In genomic region chr4:170106899-170107298, GRCh38 we compare ENCODE assay signal across 29 cellular contexts. TPM values are rescaled to one million over a fixed set of nuclear protein-coding genes. Genes with fewer than 3 reads are reported as not detected.
"Had no signal": no experiment of that assay in that cellular context is flagged by ENCODE, and none has a peak within 500 bp of the region (broad histone marks: within the 10 kb centered on the region; RNA-seq: fewer than 3 reads in every experiment).

No MANE protein-coding gene starts in this region.

- H3K4me1 Mint-ChIP-seq: activated B cell treated with CpG ODN at 0.5 μM for 24 hours; activated CD8-positive, alpha-beta memory T cell treated with anti-CD3 and anti-CD28 coated beads, Interleukin-2, amount 10 ng/mL, durations not matched to agents 7 days and 5 days; activated naive CD8-positive, alpha-beta T cell treated with anti-CD3 and anti-CD28 coated beads for 36 hours; naive thymus-derived CD8-positive, alpha-beta T cell had no signal

- H3K9me3 ChIP-seq: adrenal gland, body of pancreas, colonic mucosa, gastrocnemius medialis, heart left ventricle, left ventricle myocardium inferior, right atrium auricular region, spleen, testis had no signal

- H3K27me3 ChIP-seq: adrenal gland, body of pancreas, cardiac muscle cell, colonic mucosa, heart left ventricle, neural progenitor cell, right atrium auricular region, spleen, testis had no signal

- H3K36me3 Mint-ChIP-seq: activated CD8-positive, alpha-beta memory T cell treated with anti-CD3 and anti-CD28 coated beads, Interleukin-2, amount 10 ng/mL, durations not matched to agents 7 days and 5 days; activated naive CD8-positive, alpha-beta T cell treated with anti-CD3 and anti-CD28 coated beads for 36 hours; naive thymus-derived CD8-positive, alpha-beta T cell; neural progenitor cell; type B pancreatic cell had no signal

- H3K27ac Mint-ChIP-seq: activated B cell treated with CpG ODN at 0.5 μM for 24 hours; activated CD8-positive, alpha-beta memory T cell treated with anti-CD3 and anti-CD28 coated beads, Interleukin-2, amount 10 ng/mL, durations not matched to agents 7 days and 5 days; activated CD8-positive, alpha-beta T cell treated with anti-CD3 and anti-CD28 coated beads, Interleukin-2, amount 10 ng/mL, durations not matched to agents 7 days and 5 days; activated naive CD4-positive, alpha-beta T cell treated with anti-CD3 and anti-CD28 coated beads for 36 hours; activated naive CD8-positive, alpha-beta T cell treated with anti-CD3 and anti-CD28 coated beads for 36 hours; naive thymus-derived CD8-positive, alpha-beta T cell; neural progenitor cell; T-helper 2 cell treated with Interferon-gamma antibody and Interleukin-4, amounts not matched to agents 5 μg/mL and 100 μg/mL, for 36 hours; type B pancreatic cell had no signal

- H3K4me2 ChIP-seq: neural progenitor cell had no signal

- ATAC-seq: activated CD8-positive, alpha-beta memory T cell treated with anti-CD3 and anti-CD28 coated beads, Interleukin-2, amount 10 ng/mL, durations not matched to agents 7 days and 5 days; activated CD8-positive, alpha-beta T cell treated with anti-CD3 and anti-CD28 coated beads, Interleukin-2, amount 10 ng/mL, durations not matched to agents 7 days and 5 days; body of pancreas; gastrocnemius medialis; heart left ventricle; naive thymus-derived CD8-positive, alpha-beta T cell; stimulated activated naive CD8-positive, alpha-beta T cell treated with anti-CD3 and anti-CD28 coated beads, Interleukin-15, Interleukin-2, amounts not matched to agents 100 U/mL and 50 U/mL, for 24 hours had no signal

- H3K4me3 Mint-ChIP-seq: activated B cell treated with CpG ODN at 0.5 μM for 24 hours; activated CD8-positive, alpha-beta memory T cell treated with anti-CD3 and anti-CD28 coated beads, Interleukin-2, amount 10 ng/mL, durations not matched to agents 7 days and 5 days; activated CD8-positive, alpha-beta T cell treated with anti-CD3 and anti-CD28 coated beads, Interleukin-2, amount 10 ng/mL, durations not matched to agents 7 days and 5 days; activated naive CD4-positive, alpha-beta T cell treated with anti-CD3 and anti-CD28 coated beads for 36 hours; activated naive CD8-positive, alpha-beta T cell treated with anti-CD3 and anti-CD28 coated beads for 36 hours; naive thymus-derived CD8-positive, alpha-beta T cell; neural progenitor cell; T-helper 2 cell treated with Interferon-gamma antibody and Interleukin-4, amounts not matched to agents 5 μg/mL and 100 μg/mL, for 36 hours; type B pancreatic cell had no signal

- H3K9me3 Mint-ChIP-seq: activated B cell treated with CpG ODN at 0.5 μM for 24 hours; activated naive CD4-positive, alpha-beta T cell treated with anti-CD3 and anti-CD28 coated beads for 36 hours; activated naive CD8-positive, alpha-beta T cell treated with anti-CD3 and anti-CD28 coated beads for 36 hours; naive thymus-derived CD8-positive, alpha-beta T cell; neural progenitor cell; T-helper 2 cell treated with Interferon-gamma antibody and Interleukin-4, amounts not matched to agents 5 μg/mL and 100 μg/mL, for 36 hours; type B pancreatic cell had no signal

- H3K4me3 ChIP-seq: adrenal gland, body of pancreas, cardiac muscle cell, colonic mucosa, gastrocnemius medialis, heart left ventricle, left ventricle myocardium inferior, neural progenitor cell, right atrium auricular region, spleen, testis had no signal

- H3K4me1 ChIP-seq: adrenal gland, body of pancreas, colonic mucosa, gastrocnemius medialis, heart left ventricle, left ventricle myocardium inferior, right atrium auricular region, spleen, testis had no signal

- H3K27ac ChIP-seq: adrenal gland, body of pancreas, cardiac muscle cell, colonic mucosa, gastrocnemius medialis, heart left ventricle, left ventricle myocardium inferior, neural progenitor cell, right atrium auricular region, spleen, testis had no signal

- DNase-seq: activated B cell treated with CpG ODN at 0.5 μM for 24 hours; activated CD4-positive, alpha-beta T cell treated with anti-CD3 and anti-CD28 coated beads, Interleukin-2, amount 50 U/mL, for 1 hour; activated CD8-positive, alpha-beta memory T cell treated with anti-CD3 and anti-CD28 coated beads, Interleukin-2, amount 10 ng/mL, durations not matched to agents 7 days and 5 days; activated CD8-positive, alpha-beta T cell treated with anti-CD3 and anti-CD28 coated beads, Interleukin-2, amount 10 ng/mL, durations not matched to agents 7 days and 5 days; activated effector memory CD4-positive, alpha-beta T cell treated with anti-CD3 and anti-CD28 coated beads, Interleukin-2, amount 50 U/mL, for 16 hours; activated naive CD4-positive, alpha-beta T cell treated with anti-CD3 and anti-CD28 coated beads for 36 hours; activated naive CD8-positive, alpha-beta T cell treated with anti-CD3 and anti-CD28 coated beads for 36 hours; adrenal gland; aorta; body of pancreas; cerebellar nuclear complex; colonic mucosa; effector CD8-positive, alpha-beta T cell; erythroblast; gastrocnemius medialis; heart left ventricle; kidney glomerular epithelial cell; left ventricle myocardium inferior; naive thymus-derived CD8-positive, alpha-beta T cell; occipital lobe; spleen; stimulated activated naive CD8-positive, alpha-beta T cell treated with anti-CD3 and anti-CD28 coated beads, Interleukin-15, Interleukin-2, amounts not matched to agents 100 U/mL and 50 U/mL, for 24 hours; T-helper 1 cell; testis had no signal

- H3K36me3 ChIP-seq: adrenal gland, cardiac muscle cell, colonic mucosa, gastrocnemius medialis, heart left ventricle, left ventricle myocardium inferior, neural progenitor cell, right atrium auricular region, spleen had no signal

- H3K27me3 Mint-ChIP-seq: activated B cell treated with CpG ODN at 0.5 μM for 24 hours, type B pancreatic cell had no signal

RNA-seq across cellular contexts. Expression of gene AADAT, which starts 17.1 kb away (rescaled TPM):
- total RNA-seq: activated B cell treated with CpG ODN at 0.5 μM for 24 hours; activated CD8-positive, alpha-beta memory T cell treated with anti-CD3 and anti-CD28 coated beads, Interleukin-2, amount 10 ng/mL, durations not matched to agents 7 days and 5 days; activated CD8-positive, alpha-beta T cell treated with anti-CD3 and anti-CD28 coated beads, Interleukin-2, amount 10 ng/mL, durations not matched to agents 7 days and 5 days; activated naive CD4-positive, alpha-beta T cell treated with anti-CD3 and anti-CD28 coated beads for 36 hours; naive thymus-derived CD8-positive, alpha-beta T cell had no signal
